Comparison of ENCODE assay signal across 22 cellular contexts in genomic region chr1:182141040-182141439, GRCh38.
"Had no signal": no experiment of that assay in that cellular context is flagged by ENCODE, and none has a peak within 500 bp of the region (broad histone marks: within the 10 kb centered on the region; RNA-seq: fewer than 3 reads in every experiment).

No MANE protein-coding gene starts in this region.

- H3K27me3 ChIP-seq: colonic mucosa, esophagus squamous epithelium, left lung, sigmoid colon, stomach, thyroid gland had no signal

- H3K9me3 ChIP-seq: colonic mucosa, esophagus squamous epithelium, heart right ventricle, left lung, prostate gland, sigmoid colon, stomach, thyroid gland had no signal

- H3K36me3 ChIP-seq: colonic mucosa, esophagus squamous epithelium, heart right ventricle, left lung, prostate gland, sigmoid colon, stomach, thyroid gland had no signal

- H3K27ac ChIP-seq: colonic mucosa, esophagus squamous epithelium, heart right ventricle, left lung, prostate gland, sigmoid colon had no signal

- H3K4me3 ChIP-seq: colonic mucosa, esophagus squamous epithelium, heart right ventricle, left lung, prostate gland, sigmoid colon, stomach, thyroid gland had no signal

- DNase-seq: colonic mucosa; dermis blood vessel endothelial cell; effector memory CD4-positive, alpha-beta T cell; erythroblast; esophagus squamous epithelium; foreskin melanocyte; glutamatergic neuron; heart right ventricle; hippocampal formation; left cardiac atrium; left lung; naive thymus-derived CD8-positive, alpha-beta T cell; nephron progenitor cell; nucleus accumbens; right cardiac atrium; sigmoid colon; stimulated activated CD4-positive, alpha-beta T cell treated with anti-CD3 and anti-CD28 coated beads, Interleukin-2, amount 100 ng/mL, for 24 hours; stimulated activated CD4-positive, alpha-beta T cell treated with anti-CD3 and anti-CD28 coated beads, Interleukin-4, amount 100 ng/mL, for 24 hours; stimulated activated naive CD4-positive, alpha-beta T cell treated with Interleukin-2 at 50 U/mL for 16 hours; stomach had no signal
